In the genomic region with DNA sequence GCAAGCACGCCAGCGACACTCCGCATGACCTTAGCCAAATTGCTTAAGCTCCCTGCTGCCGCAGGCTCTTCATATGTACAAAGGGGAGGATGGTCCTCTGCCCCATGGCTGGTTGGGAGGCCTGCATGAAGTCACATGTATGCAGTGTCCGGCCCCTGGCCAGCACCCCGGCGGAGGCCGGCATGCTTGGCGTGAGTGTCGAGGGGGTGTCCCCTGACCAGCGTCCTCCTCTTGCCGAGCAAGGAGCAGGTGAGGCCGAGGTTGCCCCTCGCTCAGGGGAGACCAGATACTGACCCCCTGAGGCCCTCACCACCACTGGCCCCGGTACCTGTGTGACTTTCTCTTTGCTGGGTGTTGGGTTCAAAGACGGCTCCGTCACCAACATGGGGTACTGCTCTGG, we compare ENCODE assay signal across 20 cellular contexts. TPM values are rescaled to one million over a fixed set of nuclear protein-coding genes. Genes with fewer than 3 reads are reported as not detected.
DNase-seq lines count a peak whose midpoint lies in the region; ATAC-seq, FAIRE-seq and TF ChIP-seq lines count a peak whose summit lies in the region.
"Had no signal": no experiment of that assay in that cellular context is flagged by ENCODE, and none has a peak within 500 bp of the region (broad histone marks: within the 10 kb centered on the region; RNA-seq: fewer than 3 reads in every experiment).

No MANE protein-coding gene starts in this region.

- H4K91ac ChIP-seq in H1 (replicated peaks; ENCODE audit: insufficient read length, low read length) = no peak overlapping the region

- no peak overlapping the region for H2BK120ac ChIP-seq in H1 (replicated peaks; ENCODE audit: low read depth, low read length)

- DNase-seq in H1 (ENCODE audit: low read depth in 1 of 2, low spot score in 2 of 2) = no peak
- peak; percentile 35 for DNase-seq in osteoblast (ENCODE audit: insufficient read length, low spot score, missing footprints)
- DNase-seq in stimulated activated CD4-positive, alpha-beta T cell treated with anti-CD3 and anti-CD28 coated beads, Interleukin-1b, Interleukin-23, amount 100 ng/mL, for 48 hours = no peak
- no peak for DNase-seq in NCI-H774 (lab: John Stamatoyannopoulos, UW)
- DNase-seq: AML-193; Caco-2; Calu3; CD4-positive, alpha-beta T cell; CD8-positive, alpha-beta T cell; DMS79 treated with DMSO at 0.1 percent for 48 hours; GF-D8 had no signal

- FAIRE-seq in H1 (lab: Jason Lieb, UNC) = no peak
- FAIRE-seq: A549, D721Med, G401.6, GM12891, GM19239 had no signal

- H3K27me3 ChIP-seq in BLaER1 = no peaks in the 10 kb centered on the region
- no peaks in the 10 kb centered on the region for H3K27me3 ChIP-seq in H1 (replicated peaks in 1 of 4; ENCODE audit: control insufficient read depth in 3 of 4, extremely low read depth in 1 of 4, insufficient read depth in 3 of 4, low read length in 3 of 4)
- peaks cover 27% of the 10 kb centered on the region for H3K27me3 ChIP-seq in osteoblast (ENCODE audit: insufficient read depth, low read length)

- H2AK5ac ChIP-seq in H1 (ENCODE audit: low read depth, low read length) = no peak overlapping the region

- TF ChIP-seq CTCF in H1 (IDR thresholded peaks at IDR 0.05; ENCODE audit: control extremely low read depth in 1 of 3, insufficient read depth in 1 of 3, low read depth in 1 of 3, low read length in 3 of 3) (no peak), osteoblast (IDR thresholded peaks at IDR 0.05; ENCODE audit: extremely low read depth, low read depth, low read length) (no peak)

- H3K56ac ChIP-seq in H1 (replicated peaks; ENCODE audit: insufficient read length, low read depth, low read length) = no peak overlapping the region

- H3K14ac ChIP-seq in H1 (ENCODE audit: insufficient read length) = no peak overlapping the region

- H3K9ac ChIP-seq in BLaER1 = no peak overlapping the region
- no peak overlapping the region for H3K9ac ChIP-seq in H1 (replicated peaks in 1 of 4; ENCODE audit: extremely low read depth in 1 of 4, low read depth in 3 of 4, low read length in 3 of 4)

- no peak for TF ChIP-seq RAD21 in H1 (IDR thresholded peaks at IDR 0.05 in 1 of 2, conservative IDR thresholded peaks at IDR 0.05 in 1 of 2; ENCODE audit: low read depth in 2 of 2, low read length in 2 of 2)

- H3K79me1 ChIP-seq in H1 (ENCODE audit: low read depth, low read length) = no peaks in the 10 kb centered on the region

- peak overlapping the region; percentile 38; the same call in 1 of the 2 replicates for H4K8ac ChIP-seq in H1 (ENCODE audit: extremely low read depth, insufficient read depth, low read length)

- 0 out of 2 replicates have a peak, but pooled peaks cover under 1% of the 10 kb centered on the region for H3K9me3 ChIP-seq in BLaER1
- H3K9me3 ChIP-seq in H1 (ENCODE audit: insufficient read depth in 2 of 2, low read depth in 1 of 2, low read length in 1 of 2) = peaks cover 2 to 3% of the 10 kb centered on the region in 2 experiments; a peak in 2 of 4 replicates
- H3K9me3 ChIP-seq in osteoblast (ENCODE audit: low read depth, low read length) = no peaks in the 10 kb centered on the region
- H3K9me3 ChIP-seq: A549, Caco-2 had no signal

- ATAC-seq in esophagus mucosa = no peak
- ATAC-seq: A549; CD8-positive, alpha-beta T cell had no signal

- H2AFZ ChIP-seq in H1 (ENCODE audit: low read length) (no peak overlapping the region), osteoblast (ENCODE audit: low read length) (no peak overlapping the region)

- H4K20me1 ChIP-seq in BLaER1 (no peaks in the 10 kb centered on the region), H1 (replicated peaks in 1 of 2; ENCODE audit: control insufficient read depth in 1 of 2, insufficient read depth in 2 of 2, low read length in 2 of 2) (peaks cover 0 to 2% of the 10 kb centered on the region in 2 experiments), osteoblast (ENCODE audit: insufficient read depth, low read length) (no peaks in the 10 kb centered on the region)

- TF ChIP-seq POLR2A in H1 (IDR thresholded peaks at IDR 0.05; ENCODE audit: control extremely low read depth in 1 of 2, low read depth in 2 of 2, low read length in 2 of 2) = no peak

- no peak overlapping the region for H4K5ac ChIP-seq in H1 (ENCODE audit: insufficient read length, low read depth, low read length)

- H2BK12ac ChIP-seq in H1 (ENCODE audit: low read depth, low read length) = no peak overlapping the region

- no peak overlapping the region for H3K23ac ChIP-seq in H1 (ENCODE audit: insufficient read length)

- no peaks in the 10 kb centered on the region for H3K36me3 ChIP-seq in BLaER1
- H3K36me3 ChIP-seq in H1 (ENCODE audit: control insufficient read depth in 2 of 4, insufficient read depth in 4 of 4, low read length in 3 of 4) = no peaks in the 10 kb centered on the region
- no peaks in the 10 kb centered on the region for H3K36me3 ChIP-seq in osteoblast (ENCODE audit: insufficient read depth, low read length)

- H3K18ac ChIP-seq in H1 (ENCODE audit: extremely low read depth, low read length) = no peak overlapping the region

- CTCF ChIA-PET in H1 (lab: Charles Lee; ENCODE audit: partially characterized antibody) = interaction anchor here (1.0 to 1.6 kb wide), 2 partner anchors 22 to 797 kb away, joined by 3 to 5 read pairs; no protein-coding TSS in a partner anchor

- POLR2A ChIA-PET in H1 (lab: Charles Lee; ENCODE audit: partially characterized antibody) = no interaction called here

- no peaks in the 10 kb centered on the region for H3K79me2 ChIP-seq in H1 (ENCODE audit: control insufficient read depth in 1 of 2, insufficient read depth in 2 of 2, low read length in 2 of 2)
- H3K79me2 ChIP-seq in osteoblast (ENCODE audit: insufficient read depth, low read length) = no peaks in the 10 kb centered on the region

- H3K4me3 ChIP-seq in BLaER1 (no peak overlapping the region), H1 (ENCODE audit: extremely low read depth in 1 of 4, insufficient read depth in 2 of 4, low read depth in 3 of 4, low read length in 4 of 4) (no peak overlapping the region), osteoblast (ENCODE audit: insufficient read depth, low read length) (no peak overlapping the region)
- H3K4me3 ChIP-seq: A549 had no signal

- H2BK5ac ChIP-seq in H1 (ENCODE audit: low read depth, low read length) = no peak overlapping the region

- H3K4me1 ChIP-seq in BLaER1 (peaks cover 23% of the 10 kb centered on the region), H1 (replicated peaks in 1 of 4; ENCODE audit: control insufficient read depth in 3 of 4, insufficient read depth in 4 of 4, low read length in 3 of 4) (no peaks in the 10 kb centered on the region), osteoblast (ENCODE audit: insufficient read depth, low read length) (no peaks in the 10 kb centered on the region)
- H3K4me1 ChIP-seq: A549, Caco-2 had no signal

- WGBS in H1 (ENCODE audit: extremely low coverage in 1 of 2, insufficient coverage in 1 of 2, insufficient read length in 1 of 2, insufficient replicate concordance in 2 of 2, low coverage in 1 of 2, low lambda C conversion rate in 2 of 2, missing lambda C conversion rate in 1 of 2), 2 experiments = 91% methylated on average over 17 of the region's 17 CpGs; no CpG with 5 or more reads in 1 of the 2 experiments

- H2BK15ac ChIP-seq in H1 (ENCODE audit: low read length) = no peak overlapping the region

- H3K4me2 ChIP-seq in BLaER1 (peak overlapping the region; percentile 59), H1 (ENCODE audit: insufficient read depth in 1 of 2, low read depth in 2 of 2, low read length in 2 of 2) (no peak overlapping the region), osteoblast (ENCODE audit: insufficient read depth, low read length) (no peak overlapping the region)
- H3K4me2 ChIP-seq: A549 had no signal

- no peak for TF ChIP-seq EP300 in H1 (IDR thresholded peaks at IDR 0.05; ENCODE audit: borderline replicate concordance in 1 of 2, low read depth in 2 of 2, low read length in 2 of 2)

- H3K4ac ChIP-seq in H1 (replicated peaks; ENCODE audit: insufficient read length, low read depth, low read length) = no peak overlapping the region

- H2BK20ac ChIP-seq in H1 (ENCODE audit: low read length) = no peak overlapping the region

- H3K27ac ChIP-seq in BLaER1 (0 out of 2 replicates have a peak overlapping the region, but pooled peaks have one; percentile 21), H1 (ENCODE audit: low read depth, low read length) (no peak overlapping the region), osteoblast (ENCODE audit: low read depth, low read length) (no peak overlapping the region)
- H3K27ac ChIP-seq: 22Rv1, A549, C4-2B had no signal

- H3K23me2 ChIP-seq in H1 (ENCODE audit: low read depth, low read length) = peaks cover 3% of the 10 kb centered on the region; the same call in 1 of the 2 replicates

TF ChIP-seq in H1, 55 proteins besides CTCF, POLR2A, EP300 and RAD21:
- TF ChIP-seq ASH2L (IDR thresholded peaks at IDR 0.05; ENCODE audit: low read length) (no peak), EGR1 (IDR thresholded peaks at IDR 0.05; ENCODE audit: borderline replicate concordance, low read depth, low read length) (no peak), CTBP2 (IDR thresholded peaks at IDR 0.05; ENCODE audit: borderline replicate concordance, insufficient read depth, insufficient read length, low read length) (no peak), SIX5 (IDR thresholded peaks at IDR 0.05; ENCODE audit: low read depth, low read length) (no peak), JUND (IDR thresholded peaks at IDR 0.05; ENCODE audit: low read length) (no peak), RXRA (IDR thresholded peaks at IDR 0.05; ENCODE audit: insufficient read depth, low read depth, low read length) (no peak)

RNA-seq across cellular contexts. Expression of gene DHCR7, which starts 50.2 kb away (rescaled TPM):
- 144 and 148 TPM in 2 replicates for total RNA-seq in H1 (2021; fragmentation: NEBNext Ultra II Directional; extraction: Animal tissue kit (Norgen Biotek cat#: 25700))
- polyA plus RNA-seq in H1 (2011; rRNA removed) = 157 and 196 TPM in 2 replicates
- 108 TPM for polyA plus RNA-seq in H1 (2011; cell fraction: cytosol; rRNA removed)
- polyA plus RNA-seq in H1 (2011; cell fraction: nucleus; rRNA removed) = 185 TPM
- 120 to 136 TPM (median 129 TPM) in 4 replicates for polyA plus RNA-seq in H1 (2012, experiment 1 of 2)
- 170 TPM for polyA plus RNA-seq in H1 (2012, experiment 2 of 2)
- 351 TPM for polyA plus RNA-seq in H1 (2013, experiment 1 of 2)
- 348 TPM for polyA plus RNA-seq in H1 (2013, experiment 2 of 2)
- polyA minus RNA-seq in H1 (2011; rRNA and poly(A)+ RNA removed) = 125 and 139 TPM in 2 replicates
- 116 TPM for polyA minus RNA-seq in H1 (2011; cell fraction: cytosol; rRNA and poly(A)+ RNA removed)
- 56.5 TPM for polyA minus RNA-seq in H1 (2011; cell fraction: nucleus; rRNA and poly(A)+ RNA removed)
- total RNA-seq in osteoblast = 58.3 and 60.4 TPM in 2 replicates
- total RNA-seq in esophagus mucosa = 130 TPM

RNA-seq across cellular contexts. Expression of gene NADSYN1, which starts 55.0 kb away (rescaled TPM):
- total RNA-seq in H1 (2021; fragmentation: NEBNext Ultra II Directional; extraction: Animal tissue kit (Norgen Biotek cat#: 25700)) = 36.2 and 38.3 TPM in 2 replicates
- 38.6 and 46.9 TPM in 2 replicates for polyA plus RNA-seq in H1 (2011; rRNA removed)
- polyA plus RNA-seq in H1 (2011; cell fraction: cytosol; rRNA removed) = 47.2 TPM
- 123 TPM for polyA plus RNA-seq in H1 (2011; cell fraction: nucleus; rRNA removed)
- 33.7 to 49.7 TPM (median 43.4 TPM) in 4 replicates for polyA plus RNA-seq in H1 (2012, experiment 1 of 2)
- 35.4 TPM for polyA plus RNA-seq in H1 (2012, experiment 2 of 2)
- 27.1 TPM for polyA plus RNA-seq in H1 (2013, experiment 1 of 2)
- polyA plus RNA-seq in H1 (2013, experiment 2 of 2) = 23.0 TPM
- polyA minus RNA-seq in H1 (2011; rRNA and poly(A)+ RNA removed) = 51.7 and 52.2 TPM in 2 replicates
- polyA minus RNA-seq in H1 (2011; cell fraction: cytosol; rRNA and poly(A)+ RNA removed) = 20.0 TPM
- polyA minus RNA-seq in H1 (2011; cell fraction: nucleus; rRNA and poly(A)+ RNA removed) = 49.1 TPM
- total RNA-seq in osteoblast = 69.5 and 81.1 TPM in 2 replicates
- total RNA-seq in esophagus mucosa = 67.7 TPM
